ENCODE assay signal across 16 cellular contexts in the genomic region with DNA sequence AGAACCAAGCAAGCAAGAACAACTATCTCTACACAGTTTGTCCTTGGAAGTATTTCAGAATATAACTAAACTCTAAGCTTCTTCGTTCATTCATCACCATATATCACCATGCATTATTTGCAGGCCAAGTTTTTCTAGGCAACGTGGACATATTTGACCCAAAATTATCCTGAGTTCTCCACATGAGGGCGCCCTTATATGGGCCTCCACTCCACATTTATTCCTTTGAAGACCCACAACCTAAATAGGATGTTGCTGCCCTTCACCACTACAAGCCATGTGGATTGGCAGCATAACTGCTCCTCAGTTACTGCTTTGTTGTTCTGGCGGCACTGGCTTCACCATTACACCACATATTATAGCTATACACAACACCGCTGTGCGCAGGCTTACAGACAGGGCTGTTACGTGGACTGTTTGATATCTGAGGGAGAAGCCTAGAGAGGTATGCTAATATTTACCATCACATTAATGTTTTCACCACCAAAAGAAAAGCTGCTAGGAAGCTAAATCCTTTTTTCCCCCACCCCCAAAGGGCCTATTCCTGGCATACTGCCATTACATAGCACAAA.
DNase-seq lines count a peak whose midpoint lies in the region; ATAC-seq and TF ChIP-seq lines count a peak whose summit lies in the region.
"Had no signal": no experiment of that assay in that cellular context is flagged by ENCODE, and none has a peak within 500 bp of the region (broad histone marks: within the 10 kb centered on the region; RNA-seq: fewer than 3 reads in every experiment).

No MANE protein-coding gene starts in this region.

- ATAC-seq in PC-3: no peak
- ATAC-seq: activated CD8-positive, alpha-beta memory T cell treated with anti-CD3 and anti-CD28 coated beads, Interleukin-2, amount 10 ng/mL, durations not matched to agents 7 days and 5 days had no signal

- no peaks in the 10 kb centered on the region for H3K4me1 ChIP-seq in PC-3 (ENCODE audit: insufficient read depth, low read length)

- no peaks in the 10 kb centered on the region for H3K36me3 ChIP-seq in PC-3 (ENCODE audit: low read depth, low read length)

- no peaks in the 10 kb centered on the region for H3K79me2 ChIP-seq in PC-3 (ENCODE audit: low read length)

- no peak overlapping the region for H3K4me3 ChIP-seq in PC-3 (ENCODE audit: low read length)
- H3K4me3 ChIP-seq: skin epidermis had no signal

- no peaks in the 10 kb centered on the region for H4K20me1 ChIP-seq in PC-3 (ENCODE audit: low read length)

- H3K4me2 ChIP-seq in PC-3 (ENCODE audit: low read length): no peak overlapping the region

- peak; percentile 52 for TF ChIP-seq CTCF in PC-3 (conservative IDR thresholded peaks at IDR 0.05; ENCODE audit: low read depth, low read length)

- DNase-seq in ELF-1 (ENCODE audit: low read depth, low spot score) (peak; percentile 13), NAMALWA (ENCODE audit: low spot score) (peak; percentile 35), PC-3 (peak; percentile 25), myocyte (ENCODE audit: low read depth) (peak; percentile 15), UCSD-AML1 (lab: John Stamatoyannopoulos, UW; ENCODE audit: unreplicated experiment) (no peak), posterior vena cava (ENCODE audit: low spot score) (no peak), ACHN (no peak)
- DNase-seq: activated CD8-positive, alpha-beta memory T cell treated with anti-CD3 and anti-CD28 coated beads, Interleukin-2, amount 10 ng/mL, durations not matched to agents 7 days and 5 days; CD4-positive, alpha-beta T cell; central memory CD4-positive, alpha-beta T cell; KG1; nucleus accumbens; substantia nigra had no signal

- no peak overlapping the region for H3K9ac ChIP-seq in PC-3 (ENCODE audit: low read length)

- no peak overlapping the region for H2AFZ ChIP-seq in PC-3 (ENCODE audit: low read length)

- BruUV-seq in PC-3 (replicated peaks; lab: Mats Ljungman, UMichigan): no TSS peak

- intact Hi-C loops in PC-3 (cut with micrococcal nuclease): no loop called here
- intact Hi-C loops in posterior vena cava (cut with DNase I): no loop called here

- no peaks in the 10 kb centered on the region for H3F3A ChIP-seq in PC-3 (ENCODE audit: low read length, unreplicated experiment)

- in situ Hi-C loops in ACHN (cut with HindIII; ENCODE audit: low pct_ligation_motif_present, low pct_unique_long_range_greater_than_20kb, low sequenced_read_pairs): no loop called here

- POLR2A ChIA-PET in PC-3 (lab: Charles Lee; ENCODE audit: unreplicated experiment): no interaction called here

- no peak overlapping the region for H3K27ac ChIP-seq in PC-3 (ENCODE audit: low read length)
- H3K27ac ChIP-seq: epithelial cell of prostate, skin epidermis, VCaP had no signal

- H3K9me2 ChIP-seq in PC-3 (replicated peaks; ENCODE audit: low read length): no peaks in the 10 kb centered on the region

- CTCF ChIA-PET in PC-3 (lab: Charles Lee): no interaction called here

- no peaks in the 10 kb centered on the region for H3K9me3 ChIP-seq in PC-3 (ENCODE audit: low read length)

- H3K27me3 ChIP-seq in PC-3 (ENCODE audit: low read length): no peaks in the 10 kb centered on the region

Comparison
In these comparisons a context has a peak if more than half of its experiments do, and no peak if none do; other contexts are left out.
1. DNase-seq: peak in ELF-1 (single experiment), NAMALWA (single experiment), PC-3 (single experiment) and myocyte (single experiment); none in UCSD-AML1 (single experiment), posterior vena cava (single experiment) and ACHN (single experiment).